Comparison of ENCODE assay signal across 8 cellular contexts in the genomic region with DNA sequence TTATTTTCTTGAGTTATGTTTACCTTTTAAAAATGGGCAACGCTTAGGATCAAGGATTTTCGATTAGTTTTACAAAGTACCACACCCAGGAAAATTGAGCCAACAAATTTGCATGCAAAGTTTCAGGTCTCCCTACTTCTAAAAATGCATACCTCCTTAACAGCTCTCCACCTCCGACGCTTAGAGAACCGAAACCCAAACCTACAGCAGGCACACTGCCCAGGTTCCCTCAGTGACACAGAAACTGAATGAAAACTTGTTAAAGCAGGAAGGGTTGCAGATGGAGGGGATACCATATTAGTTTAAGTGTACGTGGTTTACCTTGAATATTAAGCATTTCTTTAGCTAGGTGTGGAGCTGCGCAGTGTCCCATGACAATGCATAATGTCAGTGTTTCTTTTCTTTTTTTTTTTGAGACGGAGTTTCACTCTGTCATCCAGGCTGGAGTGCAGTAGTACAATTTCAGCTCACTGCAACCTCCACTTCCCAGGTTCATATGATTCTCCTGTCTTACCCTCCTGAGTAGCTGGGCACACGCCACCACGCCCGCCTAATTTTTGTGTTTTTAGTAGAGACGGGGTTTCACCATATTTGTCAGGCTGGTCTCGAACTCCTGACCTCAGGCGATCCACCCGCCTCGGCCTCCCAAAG. TPM values are rescaled to one million over a fixed set of nuclear protein-coding genes. Genes with fewer than 3 reads are reported as not detected.
DNase-seq lines count a peak whose midpoint lies in the region; ATAC-seq and TF ChIP-seq lines count a peak whose summit lies in the region.

No MANE protein-coding gene starts in this region.

- no peaks in the 10 kb centered on the region for H3K27me3 ChIP-seq in BLaER1 treated with 17β-estradiol and CSF1 and Interleukin-3, amounts not matched to agents 10 nM and 100 nM
- H3K27me3 ChIP-seq in stomach = no peaks in the 10 kb centered on the region
- no peaks in the 10 kb centered on the region for H3K27me3 ChIP-seq in tibial artery

- DNase-seq in activated CD4-positive, alpha-beta memory T cell treated with anti-CD3 and anti-CD28 coated beads for 36 hours = peak; percentile 63
- peak; percentile 37 for DNase-seq in stomach
- no peak for DNase-seq in medulla oblongata (ENCODE audit: extremely low spot score)
- no peak for DNase-seq in NCI-H82 treated with DMSO at 0.1 percent for 48 hours (lab: John Stamatoyannopoulos, UW; ENCODE audit: unreplicated experiment)
- DNase-seq in tibial artery = no peak

- peak overlapping the region in 8 of 11 experiments; percentile 9 to 74 (median 69); a peak in 10 of 22 replicates for H3K9ac ChIP-seq in BLaER1 treated with 17β-estradiol and CSF1 and Interleukin-3, amounts not matched to agents 10 nM and 100 nM

- CTCF ChIA-PET in activated CD4-positive, alpha-beta memory T cell treated with anti-CD3 and anti-CD28 coated beads for 36 hours (lab: Charles Lee) = interaction anchor here (0.7 to 2.3 kb wide), 10 partner anchors 29 to 351 kb away, joined by 3 to 21 read pairs (median 4); a partner anchor contains a TSS

- no peak for TF ChIP-seq POLR2A in stomach (IDR thresholded peaks at IDR 0.05)

- TF ChIP-seq CTCF in stomach (IDR thresholded peaks at IDR 0.05) (no peak), tibial artery (IDR thresholded peaks at IDR 0.05) (no peak)

- H3K4me2 ChIP-seq in BLaER1 treated with 17β-estradiol and CSF1 and Interleukin-3, amounts not matched to agents 10 nM and 100 nM = peak overlapping the region; percentile 64 to 92 (median 79)

- ATAC-seq in GM19395 (IDR thresholded peaks at IDR 0.05; ENCODE audit: unreplicated experiment) (peak; percentile 77), HG03159 (IDR thresholded peaks at IDR 0.05; ENCODE audit: unreplicated experiment) (peak; percentile 68)

- POLR2A ChIA-PET in activated CD4-positive, alpha-beta memory T cell treated with anti-CD3 and anti-CD28 coated beads for 36 hours (lab: Charles Lee) = interaction anchor here (0.9 to 4.0 kb wide), 4 partner anchors 46 to 140 kb away, joined by 3 to 47 read pairs (median 8); no protein-coding TSS in a partner anchor

- H3K27ac ChIP-seq in BLaER1 treated with 17β-estradiol and CSF1 and Interleukin-3, amounts not matched to agents 10 nM and 100 nM = peak overlapping the region in 9 of 11 experiments; percentile 63 to 87 (median 77); a peak in 14 of 22 replicates
- H3K27ac ChIP-seq in stomach = peak overlapping the region in 2 of 5 donors; percentile 62 to 100
- no peak overlapping the region for H3K27ac ChIP-seq in tibial artery

- 68 to 81% (median 76%) methylated on average over 16 of the region's 16 CpGs for WGBS in stomach, 5 donors

- H3K4me1 ChIP-seq in BLaER1 treated with 17β-estradiol and CSF1 and Interleukin-3, amounts not matched to agents 10 nM and 100 nM = peaks cover 69 to 87% (median 72%) of the 10 kb centered on the region in 10 experiments
- H3K4me1 ChIP-seq in stomach = peaks cover 7 to 48% (median 28%) of the 10 kb centered on the region in 4 donors
- peaks cover 0 to 26% (median 15%) of the 10 kb centered on the region in 4 donors for H3K4me1 ChIP-seq in tibial artery

- H3K4me3 Mint-ChIP-seq in activated CD4-positive, alpha-beta memory T cell treated with anti-CD3 and anti-CD28 coated beads for 36 hours = peak overlapping the region; percentile 55

- peaks cover 50% of the 10 kb centered on the region for H3K4me1 Mint-ChIP-seq in activated CD4-positive, alpha-beta memory T cell treated with anti-CD3 and anti-CD28 coated beads for 36 hours (ENCODE audit: low read depth)

- peaks cover 25% of the 10 kb centered on the region for H3K36me3 Mint-ChIP-seq in activated CD4-positive, alpha-beta memory T cell treated with anti-CD3 and anti-CD28 coated beads for 36 hours

- peak overlapping the region in 3 of 10 experiments; percentile 27 to 38 (median 29); a peak in 2 of 20 replicates for H3K4me3 ChIP-seq in BLaER1 treated with 17β-estradiol and CSF1 and Interleukin-3, amounts not matched to agents 10 nM and 100 nM
- H3K4me3 ChIP-seq in stomach (no peak overlapping the region), tibial artery (no peak overlapping the region)

- no peak for TF ChIP-seq EP300 in stomach (IDR thresholded peaks at IDR 0.05)

- peaks cover 26 to 29% (median 28%) of the 10 kb centered on the region in 11 experiments for H4K20me1 ChIP-seq in BLaER1 treated with 17β-estradiol and CSF1 and Interleukin-3, amounts not matched to agents 10 nM and 100 nM

- H3K36me3 ChIP-seq in BLaER1 treated with 17β-estradiol and CSF1 and Interleukin-3, amounts not matched to agents 10 nM and 100 nM = peaks cover 7 to 19% (median 9%) of the 10 kb centered on the region in 11 experiments; a peak in 21 of 22 replicates
- H3K36me3 ChIP-seq in stomach = peaks cover 1 to 5% (median 5%) of the 10 kb centered on the region in 4 donors
- H3K36me3 ChIP-seq in tibial artery = peaks cover 0 to 4% (median 0%) of the 10 kb centered on the region in 3 donors

- no peaks in the 10 kb centered on the region for H3K9me3 Mint-ChIP-seq in activated CD4-positive, alpha-beta memory T cell treated with anti-CD3 and anti-CD28 coated beads for 36 hours

- intact Hi-C loops in activated CD4-positive, alpha-beta memory T cell treated with anti-CD3 and anti-CD28 coated beads for 36 hours (cut with micrococcal nuclease) = loop anchor here (1.0 to 5.0 kb wide), 2 partner anchors 46 to 859 kb away; a partner anchor contains a TSS
- intact Hi-C loops in stomach (cut with DNase I; ENCODE audit: low total_unique reads) (no loop called here), tibial artery (cut with DNase I; ENCODE audit: low total_unique reads) (loop anchor here (10.0 kb wide), 1 partner anchor 349 kb away; no protein-coding TSS in a partner anchor)

- peaks cover 0 to 19% (median 7%) of the 10 kb centered on the region in 11 experiments; a peak in 10 of 22 replicates for H3K9me3 ChIP-seq in BLaER1 treated with 17β-estradiol and CSF1 and Interleukin-3, amounts not matched to agents 10 nM and 100 nM (replicated peaks in 1 of 11)
- peaks cover 0 to 9% (median 0%) of the 10 kb centered on the region in 4 donors for H3K9me3 ChIP-seq in stomach
- peaks cover 0 to 8% (median 0%) of the 10 kb centered on the region in 3 donors for H3K9me3 ChIP-seq in tibial artery

- no peaks in the 10 kb centered on the region for H3K27me3 Mint-ChIP-seq in activated CD4-positive, alpha-beta memory T cell treated with anti-CD3 and anti-CD28 coated beads for 36 hours

- peak overlapping the region; percentile 71 for H3K27ac Mint-ChIP-seq in activated CD4-positive, alpha-beta memory T cell treated with anti-CD3 and anti-CD28 coated beads for 36 hours

RNA-seq across cellular contexts. Expression of a gene that starts 1.6 kb away (rescaled TPM):
- total RNA-seq in activated CD4-positive, alpha-beta memory T cell treated with anti-CD3 and anti-CD28 coated beads for 36 hours = 100 to 1,000 TPM; 528 to 531 TPM
- 100 to 1,000 TPM in 2 of 5 donors, 10 to 100 TPM in 3; 42.0 to 167 (median 77.1) TPM for total RNA-seq in stomach
- 100 to 1,000 TPM; 135 to 198 (median 192) TPM for polyA plus RNA-seq in stomach

Comparison
In these comparisons a context has a peak if more than half of its experiments do, and no peak if none do; other contexts are left out.
1. H3K27ac ChIP-seq: peak in BLaER1 treated with 17β-estradiol and CSF1 and Interleukin-3, amounts not matched to agents 10 nM and 100 nM (9 of 11); none in tibial artery (0 of 2).
2. DNase-seq: peak in activated CD4-positive, alpha-beta memory T cell treated with anti-CD3 and anti-CD28 coated beads for 36 hours (single experiment) and stomach (single experiment); none in medulla oblongata (single experiment), NCI-H82 treated with DMSO at 0.1 percent for 48 hours (single experiment) and tibial artery (0 of 2).